1 cellular context compared by ENCODE assay signal in genomic region chr14:61526405-61527312, GRCh38.
TF ChIP-seq lines count a peak whose summit lies in the region.

No MANE protein-coding gene starts in this region.

TF ChIP-seq in HepG2, 621 proteins besides CTCF, POLR2A, EP300 and RAD21 (continued from another document and continues in another):
- TF ChIP-seq SRSF1 (optimal IDR thresholded peaks at IDR 0.05; ENCODE audit: low read depth, low read length) (no peak), ZNF713 (CRISPR knock-in tag; IDR thresholded peaks at IDR 0.05) (no peak), GPN1 (CRISPR knock-in tag; IDR thresholded peaks at IDR 0.05; ENCODE audit: borderline replicate concordance) (no peak), PHF20 (CRISPR knock-in tag; IDR thresholded peaks at IDR 0.05) (no peak), TBP (CRISPR knock-in tag; IDR thresholded peaks at IDR 0.05) (no peak), ZNF317 (CRISPR knock-in tag; IDR thresholded peaks at IDR 0.05) (peak; percentile 63; the same call in 1 of the 2 replicates), KDM1A (CRISPR knock-in tag; IDR thresholded peaks at IDR 0.05) (no peak), TEF (CRISPR knock-in tag; IDR thresholded peaks at IDR 0.05) (no peak), ZNF18 (CRISPR knock-in tag; IDR thresholded peaks at IDR 0.05; ENCODE audit: insufficient replicate concordance) (no peak), AKNA (CRISPR knock-in tag; IDR thresholded peaks at IDR 0.05; ENCODE audit: borderline replicate concordance) (no peak), GLMP (CRISPR knock-in tag; IDR thresholded peaks at IDR 0.05; ENCODE audit: borderline replicate concordance) (no peak), TCF12 (IDR thresholded peaks at IDR 0.05) (no peak), TCF12 (CRISPR knock-in tag; IDR thresholded peaks at IDR 0.05) (0 out of 2 replicates have a peak, but pooled peaks have one; percentile 56), HIC2 (CRISPR knock-in tag; IDR thresholded peaks at IDR 0.05; ENCODE audit: low read depth) (peak; percentile 98), MED1 (CRISPR knock-in tag; IDR thresholded peaks at IDR 0.05) (peak; percentile 79), DPF2 (CRISPR knock-in tag; IDR thresholded peaks at IDR 0.05; ENCODE audit: borderline replicate concordance, low read depth) (0 out of 2 replicates have a peak, but pooled peaks have one; percentile 42), TBX3 (IDR thresholded peaks at IDR 0.05; ENCODE audit: borderline replicate concordance) (no peak), ZNF20 (CRISPR knock-in tag; IDR thresholded peaks at IDR 0.05) (no peak), HDAC2 (CRISPR knock-in tag; IDR thresholded peaks at IDR 0.05) (0 out of 2 replicates have a peak, but pooled peaks have one; percentile 71), ZBTB42 (CRISPR knock-in tag; IDR thresholded peaks at IDR 0.05) (no peak), MNT (IDR thresholded peaks at IDR 0.05) (no peak), HBP1 (CRISPR knock-in tag; IDR thresholded peaks at IDR 0.05; ENCODE audit: low read depth) (no peak), ZBTB8A (CRISPR knock-in tag; IDR thresholded peaks at IDR 0.05; ENCODE audit: borderline replicate concordance, low read depth) (no peak), ZFYVE20 (CRISPR knock-in tag; IDR thresholded peaks at IDR 0.05; ENCODE audit: borderline replicate concordance, low read depth) (no peak), KDM6A (CRISPR knock-in tag; IDR thresholded peaks at IDR 0.05; ENCODE audit: low read depth) (peak; percentile 47; the same call in 1 of the 2 replicates), KMT2A (CRISPR knock-in tag; IDR thresholded peaks at IDR 0.05) (no peak), TIGD3 (CRISPR knock-in tag; IDR thresholded peaks at IDR 0.05; ENCODE audit: borderline replicate concordance) (no peak), RXRB (CRISPR knock-in tag; IDR thresholded peaks at IDR 0.05; ENCODE audit: borderline replicate concordance) (peak; percentile 56; the same call in 1 of the 2 replicates), CENPX (CRISPR knock-in tag; IDR thresholded peaks at IDR 0.05) (no peak), RFXAP (CRISPR knock-in tag; IDR thresholded peaks at IDR 0.05; ENCODE audit: borderline replicate concordance) (no peak), ZNF142 (CRISPR knock-in tag; IDR thresholded peaks at IDR 0.05) (no peak), KDM4B (CRISPR knock-in tag; IDR thresholded peaks at IDR 0.05) (peak; percentile 74; the same call in 1 of the 2 replicates)
- TF ChIP-seq, protein P1, sequence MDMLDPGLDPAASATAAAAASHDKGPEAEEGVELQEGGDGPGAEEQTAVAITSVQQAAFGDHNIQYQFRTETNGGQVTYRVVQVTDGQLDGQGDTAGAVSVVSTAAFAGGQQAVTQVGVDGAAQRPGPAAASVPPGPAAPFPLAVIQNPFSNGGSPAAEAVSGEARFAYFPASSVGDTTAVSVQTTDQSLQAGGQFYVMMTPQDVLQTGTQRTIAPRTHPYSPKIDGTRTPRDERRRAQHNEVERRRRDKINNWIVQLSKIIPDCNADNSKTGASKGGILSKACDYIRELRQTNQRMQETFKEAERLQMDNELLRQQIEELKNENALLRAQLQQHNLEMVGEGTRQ (IDR thresholded peaks at IDR 0.05; ENCODE audit: low read depth, low read length) = no peak
- TF ChIP-seq, protein P1 (CRISPR knock-in tag; IDR thresholded peaks at IDR 0.05; ENCODE audit: borderline replicate concordance) = no peak
